ENCODE assay signal across 18 cellular contexts in the genomic region with DNA sequence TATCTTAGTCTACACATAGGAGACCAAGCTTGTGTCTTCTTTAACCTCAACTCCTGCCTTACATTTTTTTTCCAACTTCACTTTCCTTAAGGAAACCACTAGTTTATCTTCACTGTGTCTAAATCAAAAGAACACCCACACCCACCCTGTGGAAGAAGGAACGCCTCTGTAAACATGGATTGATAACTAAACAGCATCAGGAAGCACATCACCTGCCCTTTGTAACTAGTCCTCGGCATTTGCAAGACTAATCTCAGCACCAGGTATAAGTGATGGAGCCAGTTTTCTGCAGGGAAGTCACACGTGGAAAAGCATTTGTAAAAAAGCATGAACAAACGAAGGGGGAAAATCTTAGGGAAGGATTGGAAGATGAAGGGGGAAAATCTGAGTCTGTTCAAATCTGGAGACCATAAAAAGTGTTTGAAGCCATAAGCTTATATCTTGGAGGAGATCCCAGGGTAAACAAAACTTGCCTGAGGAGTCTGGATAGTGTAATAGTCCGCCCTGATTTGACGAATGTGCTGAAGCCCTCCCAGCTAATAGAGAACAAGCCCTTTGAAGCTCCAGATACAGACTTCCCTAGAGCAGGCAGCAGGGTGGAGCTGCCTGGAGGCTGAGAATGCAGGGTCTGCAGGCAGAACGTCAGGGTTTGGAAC.
DNase-seq lines count a peak whose midpoint lies in the region; ATAC-seq and TF ChIP-seq lines count a peak whose summit lies in the region.
"Had no signal": no experiment of that assay in that cellular context is flagged by ENCODE, and none has a peak within 500 bp of the region (broad histone marks: within the 10 kb centered on the region; RNA-seq: fewer than 3 reads in every experiment).

No MANE protein-coding gene starts in this region.

- H3K4me3 Mint-ChIP-seq in effector memory CD8-positive, alpha-beta T cell, result no peak overlapping the region

- no peak overlapping the region for H2BK15ac ChIP-seq in mesenchymal stem cell (ENCODE audit: low read depth, poor library complexity, severe bottlenecking)

- H3K36me3 Mint-ChIP-seq in effector memory CD8-positive, alpha-beta T cell (ENCODE audit: insufficient read depth), result no peaks in the 10 kb centered on the region

- H2BK12ac ChIP-seq in mesenchymal stem cell (ENCODE audit: low read length in 2 of 2), result no peak overlapping the region

- peaks cover 10 to 26% of the 10 kb centered on the region in 2 experiments for H3K27me3 ChIP-seq in mesenchymal stem cell (ENCODE audit: control insufficient read depth in 1 of 2, insufficient read depth in 1 of 2, low read length in 2 of 2)
- no peaks in the 10 kb centered on the region for H3K27me3 ChIP-seq in sigmoid colon
- H3K27me3 ChIP-seq: SJCRH30 had no signal

- 30% methylated on average over 7 of the region's 7 CpGs for WGBS in mesenchymal stem cell
- WGBS in sigmoid colon, 2 donors, result 22 to 60% methylated on average over 7 of the region's 7 CpGs

- H3K18ac ChIP-seq in mesenchymal stem cell (ENCODE audit: low read depth in 1 of 2, low read length in 2 of 2), result peak overlapping the region in 1 of 2 experiments; percentile 46

- peaks cover 1% of the 10 kb centered on the region for H3K4me1 ChIP-seq in mesenchymal stem cell (ENCODE audit: control insufficient read depth, insufficient read depth, low read depth, low read length)
- peaks cover 0 to 20% (median 19%) of the 10 kb centered on the region in 4 donors for H3K4me1 ChIP-seq in sigmoid colon

- H4K8ac ChIP-seq in mesenchymal stem cell (ENCODE audit: low read length), result no peak overlapping the region

- H3K4me3 ChIP-seq in mesenchymal stem cell (ENCODE audit: insufficient read depth in 1 of 2, low read depth in 1 of 2, low read length in 2 of 2) (no peak overlapping the region), sigmoid colon (no peak overlapping the region)
- H3K4me3 ChIP-seq: GM23248, SJCRH30 had no signal

- intact Hi-C loops in sigmoid colon (cut with DNase I), result loop anchor here (10.0 kb wide), 1 partner anchor 221 kb away; no protein-coding TSS in a partner anchor

- no peak for TF ChIP-seq POLR2A in sigmoid colon (IDR thresholded peaks at IDR 0.05)

- H3K4ac ChIP-seq in mesenchymal stem cell (ENCODE audit: low read depth in 1 of 2, low read length in 2 of 2), result no peak overlapping the region

- no peaks in the 10 kb centered on the region for H3K9me3 ChIP-seq in mesenchymal stem cell (ENCODE audit: control insufficient read depth, low read length)
- no peaks in the 10 kb centered on the region for H3K9me3 ChIP-seq in sigmoid colon
- H3K9me3 ChIP-seq: SJCRH30 had no signal

- no peak overlapping the region for H3K14ac ChIP-seq in mesenchymal stem cell (ENCODE audit: low read length in 2 of 2)

- H2AFZ ChIP-seq in mesenchymal stem cell (ENCODE audit: low read depth, low read length), result no peak overlapping the region
- H2AFZ ChIP-seq: GM23248 had no signal

- H3K9ac ChIP-seq in mesenchymal stem cell (ENCODE audit: low read length), result peak overlapping the region; percentile 40
- H3K9ac ChIP-seq: GM23248 had no signal

- H3K79me1 ChIP-seq in mesenchymal stem cell (replicated peaks; ENCODE audit: low read length, poor library complexity, severe bottlenecking), result no peaks in the 10 kb centered on the region

- H2BK120ac ChIP-seq in mesenchymal stem cell (ENCODE audit: low read depth, low read length), result no peak overlapping the region

- no peaks in the 10 kb centered on the region for H3K9me3 Mint-ChIP-seq in effector memory CD8-positive, alpha-beta T cell

- ATAC-seq in effector memory CD8-positive, alpha-beta T cell (replicated peaks), result no peak
- ATAC-seq in HG03521 (IDR thresholded peaks at IDR 0.05; ENCODE audit: unreplicated experiment), result no peak
- ATAC-seq: PC-3 had no signal

- no peak overlapping the region for H2BK5ac ChIP-seq in mesenchymal stem cell (ENCODE audit: low read depth, low read length, poor library complexity, severe bottlenecking)

- no peak for TF ChIP-seq CTCF in sigmoid colon (IDR thresholded peaks at IDR 0.05)

- H3K23ac ChIP-seq in mesenchymal stem cell (ENCODE audit: low read length in 2 of 2), result no peak overlapping the region

- no peak overlapping the region for H2AK5ac ChIP-seq in mesenchymal stem cell (ENCODE audit: low read length, severe bottlenecking)

- H3K27ac ChIP-seq in mesenchymal stem cell (ENCODE audit: low read length, poor library complexity, severe bottlenecking) (no peak overlapping the region), sigmoid colon (peak overlapping the region in 3 of 4 donors; percentile 59 to 75 (median 69))
- H3K27ac ChIP-seq: GM23248, RWPE1, SJCRH30 had no signal

- DNase-seq in ecto neural progenitor cell (ENCODE audit: low spot score), result peak; percentile 31
- DNase-seq in mesenchymal stem cell, result peak; percentile 48
- DNase-seq in sigmoid colon, result no peak
- no peak for DNase-seq in effector memory CD8-positive, alpha-beta T cell
- DNase-seq in NCI-H1092 treated with DMSO at 0.1 percent for 48 hours (lab: John Stamatoyannopoulos, UW), result no peak
- DNase-seq in DMS53 treated with DMSO at 0.1 percent for 48 hours (lab: John Stamatoyannopoulos, UW; ENCODE audit: unreplicated experiment), result no peak
- DNase-seq: COR-L47, GM23248, HCEC 1CT, KG1, NCI-H1436 treated with DMSO at 0.1 percent for 48 hours, NCI-H2029 treated with DMSO at 0.1 percent for 48 hours, NCI-H2171 treated with DMSO at 0.1 percent for 48 hours, NCI-H748 treated with DMSO at 0.1 percent for 48 hours, PC-3, SJCRH30 had no signal

- H3K4me1 Mint-ChIP-seq in effector memory CD8-positive, alpha-beta T cell (ENCODE audit: low read depth in 2 of 2), result no peaks in the 10 kb centered on the region

- no peak overlapping the region for H3K27ac Mint-ChIP-seq in effector memory CD8-positive, alpha-beta T cell

- H3K36me3 ChIP-seq in mesenchymal stem cell (ENCODE audit: control insufficient read depth in 1 of 2, insufficient read depth in 2 of 2, low read depth in 1 of 2, low read length in 2 of 2), result no peaks in the 10 kb centered on the region
- H3K36me3 ChIP-seq in sigmoid colon, result no peaks in the 10 kb centered on the region
- H3K36me3 ChIP-seq: SJCRH30 had no signal

- no peak overlapping the region for H4K91ac ChIP-seq in mesenchymal stem cell (ENCODE audit: low read length)

- H3K4me2 ChIP-seq in mesenchymal stem cell (ENCODE audit: low read length, poor library complexity, severe bottlenecking), result no peak overlapping the region

- H3K27me3 Mint-ChIP-seq in effector memory CD8-positive, alpha-beta T cell, result peaks cover 14 to 31% of the 10 kb centered on the region in 2 donors

- peak in 3 of 4 donors; percentile 18 to 47 (median 29) for TF ChIP-seq EP300 in sigmoid colon (IDR thresholded peaks at IDR 0.05)

Comparison
In these comparisons a context has a peak if more than half of its experiments do, and no peak if none do; other contexts are left out.
1. DNase-seq: peak in ecto neural progenitor cell (single experiment) and mesenchymal stem cell (single experiment); none in sigmoid colon (single experiment), effector memory CD8-positive, alpha-beta T cell (0 of 3), NCI-H1092 treated with DMSO at 0.1 percent for 48 hours (single experiment) and DMS53 treated with DMSO at 0.1 percent for 48 hours (single experiment).